ENCODE assay signal across 1 cellular context in the genomic region with DNA sequence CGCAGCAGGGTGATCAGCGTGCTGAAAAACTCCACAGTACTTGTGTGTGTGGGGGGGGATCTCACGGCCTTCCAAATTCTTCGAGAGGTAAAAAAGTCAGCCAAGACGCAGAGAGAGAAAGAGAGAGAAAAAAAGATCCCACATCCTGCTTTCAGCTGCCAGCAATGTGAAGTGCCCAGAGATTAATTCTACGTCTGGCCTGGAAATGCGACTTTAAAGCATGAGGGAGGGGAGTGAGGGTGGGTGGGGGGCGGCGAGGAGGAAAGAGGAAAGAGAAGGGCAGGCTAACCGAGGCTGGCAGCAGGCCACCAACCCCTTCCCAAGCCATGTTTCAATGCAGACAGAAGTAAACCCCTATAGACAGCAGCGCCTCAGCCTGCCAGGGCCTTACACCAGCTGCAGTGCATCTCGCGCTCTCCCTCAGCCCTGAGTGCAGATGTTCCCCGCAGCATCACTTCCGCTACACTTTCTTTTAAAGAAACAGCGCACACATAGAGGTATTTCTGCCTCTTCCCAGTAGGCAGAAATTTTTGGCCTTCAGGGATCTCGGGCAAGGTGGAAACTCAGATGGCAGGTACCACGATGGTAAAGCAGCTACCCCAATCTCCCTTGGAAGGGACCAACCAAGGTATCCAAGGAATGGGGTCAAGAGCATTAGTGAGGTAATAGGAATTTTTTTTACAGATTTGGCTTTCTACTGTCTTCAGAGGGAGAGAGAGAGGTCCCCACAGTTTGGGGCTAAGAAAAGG.
A peak's percentile ranks its signal among the peaks of the same experiment; 100 is the strongest.
TF ChIP-seq lines count a peak whose summit lies in the region.

No MANE protein-coding gene starts in this region.

TF ChIP-seq in H1, 55 proteins besides CTCF, POLR2A, EP300 and RAD21:
- TF ChIP-seq, protein P1, sequence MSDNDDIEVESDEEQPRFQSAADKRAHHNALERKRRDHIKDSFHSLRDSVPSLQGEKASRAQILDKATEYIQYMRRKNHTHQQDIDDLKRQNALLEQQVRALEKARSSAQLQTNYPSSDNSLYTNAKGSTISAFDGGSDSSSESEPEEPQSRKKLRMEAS (IDR thresholded peaks at IDR 0.05) = 0 out of 2 replicates have a peak, but pooled peaks have one; percentile 23
- TF ChIP-seq RFX5 (IDR thresholded peaks at IDR 0.05; ENCODE audit: borderline replicate concordance, low read depth, low read length) (no peak), SUZ12 (IDR thresholded peaks at IDR 0.05; ENCODE audit: low read length) (no peak), EGR1 (IDR thresholded peaks at IDR 0.05; ENCODE audit: borderline replicate concordance, low read depth, low read length) (peak; percentile 23; the same call in 1 of the 2 replicates), POU5F1 (IDR thresholded peaks at IDR 0.05; ENCODE audit: low read depth, low read length) (no peak), GTF2F1 (IDR thresholded peaks at IDR 0.05; ENCODE audit: borderline replicate concordance, low read depth, low read length) (no peak), SP2 (IDR thresholded peaks at IDR 0.05; ENCODE audit: low read length) (no peak), NRF1 (IDR thresholded peaks at IDR 0.05; ENCODE audit: low read depth, low read length) (no peak), PHF8 (conservative IDR thresholded peaks at IDR 0.05; ENCODE audit: low read depth, low read length) (no peak), JUN (IDR thresholded peaks at IDR 0.05; ENCODE audit: low read depth, low read length) (no peak), FOSL1 (IDR thresholded peaks at IDR 0.05; ENCODE audit: insufficient read depth, low read depth, low read length) (no peak), SIN3A (conservative IDR thresholded peaks at IDR 0.05 in 1 of 2, IDR thresholded peaks at IDR 0.05 in 1 of 2; ENCODE audit: low read depth in 1 of 2, low read length in 2 of 2) (0 out of 4 replicates have a peak, but pooled peaks of 1 of the 2 experiments have one; percentile 38), SIRT6 (IDR thresholded peaks at IDR 0.05; ENCODE audit: low read length) (no peak), HDAC6 (IDR thresholded peaks at IDR 0.05; ENCODE audit: low read depth, low read length) (no peak)
